ENCODE assay signal across 1 cellular context in genomic region chr1:6485140-6485936, GRCh38.
TF ChIP-seq lines count a peak whose summit lies in the region.

No MANE protein-coding gene starts in this region.

TF ChIP-seq in H1, 55 proteins besides CTCF, POLR2A, EP300 and RAD21 (continued from another document):
- TF ChIP-seq ATF3 (IDR thresholded peaks at IDR 0.05; ENCODE audit: insufficient read depth, low read depth, low read length) (no peak), EZH2 (IDR thresholded peaks at IDR 0.05; ENCODE audit: low read depth, low read length, severe bottlenecking) (peak; percentile 49), SUZ12 (IDR thresholded peaks at IDR 0.05; ENCODE audit: low read length) (0 out of 2 replicates have a peak, but pooled peaks have one; percentile 24), RBBP5 (IDR thresholded peaks at IDR 0.05; ENCODE audit: borderline replicate concordance, low read depth, low read length) (0 out of 2 replicates have a peak, but pooled peaks have one; percentile 28), JUND (IDR thresholded peaks at IDR 0.05; ENCODE audit: low read length) (no peak), RNF2 (IDR thresholded peaks at IDR 0.05; ENCODE audit: borderline replicate concordance, low read depth, low read length, missing control alignments, poor library complexity, severe bottlenecking) (no peak), PHF8 (conservative IDR thresholded peaks at IDR 0.05; ENCODE audit: low read depth, low read length) (peak; percentile 61)
